In the genomic region with DNA sequence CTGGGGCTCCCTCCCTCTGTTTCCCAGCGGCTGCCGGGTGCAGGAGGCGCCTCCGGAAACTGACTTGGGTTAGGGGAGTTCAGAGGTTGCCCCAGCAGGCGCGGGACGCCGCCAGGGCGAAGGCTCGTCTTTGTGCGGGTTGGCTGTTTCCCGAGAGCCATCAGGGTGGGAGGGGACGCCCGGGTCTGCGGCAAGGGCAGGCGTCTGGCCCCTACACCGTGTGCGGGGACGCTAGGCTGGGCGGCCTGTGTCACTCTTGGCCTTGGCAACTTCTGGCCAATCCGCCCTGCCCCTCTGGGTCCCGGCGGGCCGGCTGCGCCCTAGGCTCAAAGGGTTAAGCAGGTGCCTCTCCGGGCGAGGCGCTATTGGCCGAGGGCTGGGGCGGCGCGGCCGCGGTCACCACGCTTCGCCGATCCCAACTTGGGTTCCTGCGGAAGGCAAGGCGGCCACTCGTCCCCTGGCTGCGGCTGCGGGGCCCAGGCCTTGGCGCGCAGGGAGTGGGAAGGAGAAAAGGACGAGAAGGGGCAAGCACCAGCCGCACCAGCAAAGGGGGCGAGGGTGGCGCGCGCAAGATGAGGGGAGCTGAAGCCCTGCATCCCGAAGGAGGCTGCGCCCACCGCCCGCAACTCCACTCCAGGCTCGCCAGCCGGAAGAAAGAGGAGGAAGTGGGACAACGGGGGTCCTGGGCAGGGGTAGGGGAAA, we compare ENCODE assay signal across 9 cellular contexts. TPM values are rescaled to one million over a fixed set of nuclear protein-coding genes. Genes with fewer than 3 reads are reported as not detected.
A peak's percentile ranks its signal among the peaks of the same experiment; 100 is the strongest.
DNase-seq lines count a peak whose midpoint lies in the region; ATAC-seq and TF ChIP-seq lines count a peak whose summit lies in the region.
"Had no signal": no experiment of that assay in that cellular context is flagged by ENCODE, and none has a peak within 500 bp of the region (broad histone marks: within the 10 kb centered on the region; RNA-seq: fewer than 3 reads in every experiment).

No MANE protein-coding gene starts in this region.

- DNase-seq in GM13976 (ENCODE audit: low spot score) (peak; percentile 16), brain microvascular endothelial cell (no peak), islet precursor cell (peak; percentile 63), sciatic nerve (ENCODE audit: low spot score) (peak; percentile 55), NCI-H82 treated with DMSO at 0.1 percent for 48 hours (lab: John Stamatoyannopoulos, UW; ENCODE audit: unreplicated experiment) (no peak), cerebellar cortex (ENCODE audit: low spot score) (no peak)
- DNase-seq in activated T-cell treated with anti-CD3 and anti-CD28 coated beads, Interleukin-2, amount 50 U/mL, for 48 hours: no peak
- DNase-seq: activated CD4-positive, alpha-beta T cell treated with anti-CD3 and anti-CD28 coated beads for 36 hours had no signal

- intact Hi-C loops in sciatic nerve (cut with DNase I): no loop called here

- in situ Hi-C loops in GM13976 (cut with MboI; ENCODE audit: low sequenced_read_pairs, unreplicated experiment): no loop called here
- in situ Hi-C loops in brain microvascular endothelial cell (cut with HindIII; ENCODE audit: low pct_ligation_motif_present, low sequenced_read_pairs): no loop called here

- no peak for TF ChIP-seq CTCF in GM13976 (IDR thresholded peaks at IDR 0.05; ENCODE audit: borderline replicate concordance, control extremely low read depth, extremely low read depth, insufficient read depth, missing control alignments)
- no peak for TF ChIP-seq CTCF in brain microvascular endothelial cell (IDR thresholded peaks at IDR 0.05; ENCODE audit: low read depth, low read length, missing control alignments)

- ATAC-seq in sciatic nerve (peak; percentile 56), HG02885 (IDR thresholded peaks at IDR 0.05; ENCODE audit: poor library complexity, unreplicated experiment) (no peak)
- ATAC-seq: activated CD4-positive, alpha-beta T cell treated with anti-CD3 and anti-CD28 coated beads for 36 hours had no signal

- no peak overlapping the region for H3K27ac ChIP-seq in brain microvascular endothelial cell

- peak overlapping the region; percentile 48 for H3K4me3 ChIP-seq in brain microvascular endothelial cell (ENCODE audit: low read depth, low read length)

- peaks cover 11% of the 10 kb centered on the region for H3K27me3 ChIP-seq in brain microvascular endothelial cell (replicated peaks)

- no peaks in the 10 kb centered on the region for H3K36me3 ChIP-seq in brain microvascular endothelial cell (replicated peaks)

RNA-seq across cellular contexts. Expression of a gene that starts 5.6 kb away (rescaled TPM):
- 14.6 TPM for total RNA-seq in sciatic nerve
- total RNA-seq: activated CD4-positive, alpha-beta T cell treated with anti-CD3 and anti-CD28 coated beads for 36 hours had no signal

Comparison
In these comparisons a context has a peak if more than half of its experiments do, and no peak if none do; other contexts are left out.
1. DNase-seq: peak in GM13976 (single experiment), islet precursor cell (single experiment) and sciatic nerve (single experiment); none in brain microvascular endothelial cell (single experiment), NCI-H82 treated with DMSO at 0.1 percent for 48 hours (single experiment), activated T-cell treated with anti-CD3 and anti-CD28 coated beads, Interleukin-2, amount 50 U/mL, for 48 hours (0 of 2) and cerebellar cortex (single experiment).